ENCODE assay signal across 13 cellular contexts in the genomic region with DNA sequence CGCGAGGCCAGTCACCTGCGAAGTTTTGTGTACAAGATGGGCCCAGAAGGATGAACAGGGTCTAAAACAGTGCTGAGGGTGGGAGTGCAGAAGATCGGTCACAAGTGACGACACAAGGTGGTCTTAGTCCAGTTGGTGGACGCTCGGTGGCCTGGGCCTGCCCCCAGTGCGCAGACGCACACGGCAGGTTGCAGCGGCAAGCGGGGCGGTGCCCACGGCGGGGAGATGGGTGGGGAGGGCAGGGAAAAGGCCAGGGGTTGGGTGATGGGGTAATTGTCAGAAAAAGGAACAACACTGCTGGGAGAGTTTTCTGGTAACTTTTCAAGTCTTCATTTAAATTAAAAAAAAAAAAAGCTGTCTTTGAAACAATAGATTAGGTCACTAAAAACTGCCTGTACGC. TPM values are rescaled to one million over a fixed set of nuclear protein-coding genes. Genes with fewer than 3 reads are reported as not detected.
DNase-seq lines count a peak whose midpoint lies in the region; ATAC-seq and TF ChIP-seq lines count a peak whose summit lies in the region.
"Had no signal": no experiment of that assay in that cellular context is flagged by ENCODE, and none has a peak within 500 bp of the region (broad histone marks: within the 10 kb centered on the region; RNA-seq: fewer than 3 reads in every experiment).

No MANE protein-coding gene starts in this region.

- peaks cover 1% of the 10 kb centered on the region for H3K36me3 Mint-ChIP-seq in activated naive CD4-positive, alpha-beta T cell treated with anti-CD3 and anti-CD28 coated beads, Interleukin-2, amount 50 U/mL, for 24 hours
- peaks cover 8% of the 10 kb centered on the region for H3K36me3 Mint-ChIP-seq in stimulated activated effector memory CD8-positive, alpha-beta T cell treated with anti-CD3 and anti-CD28 coated beads, Interleukin-12 subunit alpha, Interleukin-12 subunit beta, amount 100 ng/mL, for 72 hours

- peaks cover 36% of the 10 kb centered on the region for H3K4me1 Mint-ChIP-seq in activated naive CD4-positive, alpha-beta T cell treated with anti-CD3 and anti-CD28 coated beads, Interleukin-2, amount 50 U/mL, for 24 hours
- H3K4me1 Mint-ChIP-seq in stimulated activated effector memory CD8-positive, alpha-beta T cell treated with anti-CD3 and anti-CD28 coated beads, Interleukin-12 subunit alpha, Interleukin-12 subunit beta, amount 100 ng/mL, for 72 hours: peaks cover 27% of the 10 kb centered on the region

- TF ChIP-seq EP300 in esophagus muscularis mucosa (IDR thresholded peaks at IDR 0.05) (no peak), stomach (IDR thresholded peaks at IDR 0.05) (no peak)

- peak overlapping the region; percentile 85 for H3K27ac Mint-ChIP-seq in activated naive CD4-positive, alpha-beta T cell treated with anti-CD3 and anti-CD28 coated beads, Interleukin-2, amount 50 U/mL, for 24 hours
- no peak overlapping the region for H3K27ac Mint-ChIP-seq in stimulated activated effector memory CD8-positive, alpha-beta T cell treated with anti-CD3 and anti-CD28 coated beads, Interleukin-12 subunit alpha, Interleukin-12 subunit beta, amount 100 ng/mL, for 72 hours

- no peak overlapping the region for H3K4me3 Mint-ChIP-seq in activated naive CD4-positive, alpha-beta T cell treated with anti-CD3 and anti-CD28 coated beads, Interleukin-2, amount 50 U/mL, for 24 hours
- peak overlapping the region; percentile 38 for H3K4me3 Mint-ChIP-seq in stimulated activated effector memory CD8-positive, alpha-beta T cell treated with anti-CD3 and anti-CD28 coated beads, Interleukin-12 subunit alpha, Interleukin-12 subunit beta, amount 100 ng/mL, for 72 hours

- H3K27me3 Mint-ChIP-seq in activated naive CD4-positive, alpha-beta T cell treated with anti-CD3 and anti-CD28 coated beads, Interleukin-2, amount 50 U/mL, for 24 hours: no peaks in the 10 kb centered on the region

- no peak for ATAC-seq in stimulated activated effector memory CD8-positive, alpha-beta T cell treated with anti-CD3 and anti-CD28 coated beads, Interleukin-12 subunit alpha, Interleukin-12 subunit beta, amount 100 ng/mL, for 72 hours

- no peak overlapping the region for H3K4me3 ChIP-seq in SK-N-MC
- H3K4me3 ChIP-seq in esophagus muscularis mucosa: no peak overlapping the region
- no peak overlapping the region for H3K4me3 ChIP-seq in stomach

- no peaks in the 10 kb centered on the region for H3K9me3 ChIP-seq in SK-N-MC (ENCODE audit: low read depth, low read length)
- no peaks in the 10 kb centered on the region for H3K9me3 ChIP-seq in esophagus muscularis mucosa
- H3K9me3 ChIP-seq in stomach: peaks cover 0 to 6% (median 2%) of the 10 kb centered on the region in 4 donors
- H3K9me3 ChIP-seq: SJCRH30 had no signal

- H3K9ac ChIP-seq in SK-N-MC (ENCODE audit: insufficient read length): peak overlapping the region; percentile 72

- DNase-seq in activated naive CD4-positive, alpha-beta T cell treated with Interleukin-2 at 50 U/mL for 16 hours: no peak
- DNase-seq in SK-N-MC (ENCODE audit: low read depth, low spot score) (no peak), esophagus muscularis mucosa (ENCODE audit: extremely low spot score) (no peak), stomach (no peak), HuH-7.5 (ENCODE audit: low spot score) (no peak), NCI-H2029 treated with DMSO at 0.1 percent for 48 hours (lab: John Stamatoyannopoulos, UW) (no peak)
- DNase-seq in stimulated activated effector memory CD8-positive, alpha-beta T cell treated with anti-CD3 and anti-CD28 coated beads, Interleukin-12 subunit alpha, Interleukin-12 subunit beta, amount 100 ng/mL, for 72 hours (ENCODE audit: low spot score in 2 of 2): no peak
- DNase-seq: activated CD4-positive, alpha-beta T cell treated with anti-CD3 and anti-CD28 coated beads for 48 hours; amniotic stem cell; dorsolateral prefrontal cortex; NCI-H69; SJCRH30 had no signal

- TF ChIP-seq POLR2A in esophagus muscularis mucosa (IDR thresholded peaks at IDR 0.05; ENCODE audit: low read depth) (no peak), stomach (IDR thresholded peaks at IDR 0.05) (no peak)

- H3K36me3 ChIP-seq in SK-N-MC (ENCODE audit: insufficient read depth, low read length) (peaks cover 8% of the 10 kb centered on the region), esophagus muscularis mucosa (no peaks in the 10 kb centered on the region), stomach (no peaks in the 10 kb centered on the region)

- no peaks in the 10 kb centered on the region for H3K27me3 ChIP-seq in esophagus muscularis mucosa
- H3K27me3 ChIP-seq in stomach: peaks cover 0 to 5% (median 0%) of the 10 kb centered on the region in 3 donors
- H3K27me3 ChIP-seq: SJCRH30 had no signal

- H3K4me1 ChIP-seq in esophagus muscularis mucosa: peaks cover 0 to 25% (median 17%) of the 10 kb centered on the region in 4 donors
- peaks cover 0 to 16% (median 0%) of the 10 kb centered on the region in 4 donors for H3K4me1 ChIP-seq in stomach

- intact Hi-C loops in esophagus muscularis mucosa (cut with DNase I): no loop called here
- intact Hi-C loops in stomach (cut with DNase I; ENCODE audit: low total_unique reads): no loop called here

- TF ChIP-seq CTCF in esophagus muscularis mucosa (IDR thresholded peaks at IDR 0.05) (no peak), stomach (IDR thresholded peaks at IDR 0.05) (no peak)

- H3K27ac ChIP-seq in SK-N-MC (peak overlapping the region; percentile 60; the same call in 1 of the 2 replicates), esophagus muscularis mucosa (replicated peaks in 1 of 4) (peak overlapping the region in 3 of 4 donors; percentile 77 to 84 (median 81)), stomach (no peak overlapping the region)

- no peaks in the 10 kb centered on the region for H3K9me3 Mint-ChIP-seq in activated naive CD4-positive, alpha-beta T cell treated with anti-CD3 and anti-CD28 coated beads, Interleukin-2, amount 50 U/mL, for 24 hours
- H3K9me3 Mint-ChIP-seq in stimulated activated effector memory CD8-positive, alpha-beta T cell treated with anti-CD3 and anti-CD28 coated beads, Interleukin-12 subunit alpha, Interleukin-12 subunit beta, amount 100 ng/mL, for 72 hours: no peaks in the 10 kb centered on the region

- 77% methylated on average over 16 of the region's 16 CpGs for WGBS in esophagus muscularis mucosa
- 89 to 95% (median 91%) methylated on average over 8 to 16 of the region's 16 CpGs for WGBS in stomach, 5 donors

RNA-seq across cellular contexts. Expression of a gene that starts 1.0 kb away (rescaled TPM):
- total RNA-seq in esophagus muscularis mucosa (100 to 1,000 TPM in 2 of 4 donors, 10 to 100 TPM in 2; 64.6 to 120 (median 90.3) TPM), stomach (100 to 1,000 TPM in 2 of 5 donors, 10 to 100 TPM in 2, 1 to 10 TPM in 1; 8.2 to 143 (median 84.6) TPM)
- polyA plus RNA-seq in stomach: 10 to 100 TPM; 41.7 to 84.9 (median 70.8) TPM

Comparison
In these comparisons a context has a peak if more than half of its experiments do, and no peak if none do; other contexts are left out.
1. H3K27ac ChIP-seq: peak in SK-N-MC (single experiment) and esophagus muscularis mucosa (3 of 4); none in stomach (0 of 5).